8 cellular contexts compared by ENCODE assay signal in genomic region chr6:34912715-34913464, GRCh38. TPM values are rescaled to one million over a fixed set of nuclear protein-coding genes. Genes with fewer than 3 reads are reported as not detected.
DNase-seq lines count a peak whose midpoint lies in the region; ATAC-seq and TF ChIP-seq lines count a peak whose summit lies in the region.

No MANE protein-coding gene starts in this region.

- H3K36me3 ChIP-seq in PC-3 (ENCODE audit: low read depth, low read length) (no peaks in the 10 kb centered on the region), neuronal stem cell (replicated peaks in 1 of 2; ENCODE audit: control insufficient read depth in 2 of 2, insufficient read depth in 2 of 2, low read length in 2 of 2) (no peaks in the 10 kb centered on the region)

- peaks cover 4% of the 10 kb centered on the region for H3F3A ChIP-seq in PC-3 (ENCODE audit: low read length, unreplicated experiment)

- no peaks in the 10 kb centered on the region for H3K79me1 ChIP-seq in neuronal stem cell (ENCODE audit: low read depth, low read length)

- peak overlapping the region; percentile 75 for H3K27ac ChIP-seq in PC-3 (ENCODE audit: low read length)
- no peak overlapping the region for H3K27ac ChIP-seq in neuronal stem cell (replicated peaks; ENCODE audit: low read length)

- H3K4me3 ChIP-seq in PC-3 (ENCODE audit: low read length): peak overlapping the region; percentile 36; the same call in 1 of the 2 replicates
- H3K4me3 ChIP-seq in neuronal stem cell (ENCODE audit: low read length in 2 of 2): no peak overlapping the region

- H3K79me2 ChIP-seq in PC-3 (ENCODE audit: low read length): peaks cover 86% of the 10 kb centered on the region

- H2BK15ac ChIP-seq in neuronal stem cell (ENCODE audit: low read length): no peak overlapping the region

- no peak for TF ChIP-seq CTCF in PC-3 (conservative IDR thresholded peaks at IDR 0.05; ENCODE audit: low read depth, low read length)

- 100% methylated on average over 1 of the region's 3 CpGs; no CpG with 5 or more reads in 1 of the 2 donors for WGBS in neuronal stem cell (ENCODE audit: extremely low coverage in 2 of 2, insufficient read length in 2 of 2, insufficient replicate concordance in 1 of 2), 2 donors

- H4K91ac ChIP-seq in neuronal stem cell (ENCODE audit: low read depth, low read length, poor library complexity): no peak overlapping the region

- H3K4ac ChIP-seq in neuronal stem cell (ENCODE audit: low read length): no peak overlapping the region

- H3K18ac ChIP-seq in neuronal stem cell (ENCODE audit: low read length): no peak overlapping the region

- ATAC-seq in GM21619 (IDR thresholded peaks at IDR 0.05; ENCODE audit: unreplicated experiment) (peak; percentile 86), PC-3 (peak; percentile 96), GM19455 (IDR thresholded peaks at IDR 0.05; ENCODE audit: unreplicated experiment) (no peak)

- H3K4me1 ChIP-seq in PC-3 (ENCODE audit: insufficient read depth, low read length) (peaks cover 35% of the 10 kb centered on the region), neuronal stem cell (ENCODE audit: control insufficient read depth in 2 of 2, insufficient read depth in 1 of 2, low read depth in 1 of 2, low read length in 2 of 2) (peaks cover 0 to 8% of the 10 kb centered on the region in 2 donors)

- H3K9me3 ChIP-seq in PC-3 (ENCODE audit: low read length) (no peaks in the 10 kb centered on the region), neuronal stem cell (replicated peaks in 1 of 2; ENCODE audit: control insufficient read depth in 2 of 2, insufficient read depth in 1 of 2, low read depth in 1 of 2, low read length in 2 of 2) (no peaks in the 10 kb centered on the region)

- POLR2A ChIA-PET in PC-3 (lab: Charles Lee; ENCODE audit: unreplicated experiment): no interaction called here

- DNase-seq in CD1c-positive myeloid dendritic cell (ENCODE audit: extremely low spot score) (peak; percentile 8), PC-3 (peak; percentile 83), epidermal melanocyte (ENCODE audit: insufficient read length, low spot score) (peak; percentile 28), neuronal stem cell (ENCODE audit: low spot score) (no peak), DMS 273 (lab: John Stamatoyannopoulos, UW; ENCODE audit: unreplicated experiment) (no peak), inferior parietal cortex (ENCODE audit: extremely low spot score) (no peak)

- no peak overlapping the region for H2AK5ac ChIP-seq in neuronal stem cell (ENCODE audit: low read depth, low read length)

- H2BK12ac ChIP-seq in neuronal stem cell (ENCODE audit: low read length): no peak overlapping the region

- H3K4me2 ChIP-seq in PC-3 (ENCODE audit: low read length) (peak overlapping the region; percentile 76), neuronal stem cell (ENCODE audit: insufficient read depth, low read length, poor library complexity, severe bottlenecking) (no peak overlapping the region)

- no TSS peak for BruUV-seq in PC-3 (replicated peaks; lab: Mats Ljungman, UMichigan)

- H3K9ac ChIP-seq in PC-3 (ENCODE audit: low read length) (peak overlapping the region; percentile 9; the same call in 1 of the 2 replicates), neuronal stem cell (ENCODE audit: low read depth, low read length, poor library complexity) (no peak overlapping the region)

- H3K9me2 ChIP-seq in PC-3 (replicated peaks; ENCODE audit: low read length): no peaks in the 10 kb centered on the region

- no peaks in the 10 kb centered on the region for H3K27me3 ChIP-seq in PC-3 (ENCODE audit: low read length)
- H3K27me3 ChIP-seq in neuronal stem cell (ENCODE audit: control insufficient read depth in 3 of 3, insufficient read depth in 3 of 3, low read depth in 1 of 3, low read length in 3 of 3): no peaks in the 10 kb centered on the region

- H2BK5ac ChIP-seq in neuronal stem cell (ENCODE audit: low read length): no peak overlapping the region

- no peak overlapping the region for H4K8ac ChIP-seq in neuronal stem cell (ENCODE audit: low read depth, low read length)

- intact Hi-C loops in PC-3 (cut with micrococcal nuclease): loop anchor here (5.0 kb wide), 1 partner anchor 39 kb away; no protein-coding TSS in a partner anchor

- CTCF ChIA-PET in PC-3 (lab: Charles Lee): no interaction called here

- no peak overlapping the region for H3K23ac ChIP-seq in neuronal stem cell (ENCODE audit: low read depth, low read length, poor library complexity)

- no peak overlapping the region for H3K14ac ChIP-seq in neuronal stem cell (ENCODE audit: low read length)

- no peak overlapping the region for H2BK120ac ChIP-seq in neuronal stem cell (ENCODE audit: low read depth, low read length)

- no peak overlapping the region for H2AFZ ChIP-seq in PC-3 (ENCODE audit: low read length)
- no peak overlapping the region for H2AFZ ChIP-seq in neuronal stem cell (ENCODE audit: low read length)

- peaks cover 20% of the 10 kb centered on the region for H4K20me1 ChIP-seq in PC-3 (ENCODE audit: low read length)

RNA-seq across cellular contexts. Expression of gene ANKS1A, which starts 23.8 kb away (rescaled TPM):
- 18.8 and 21.3 TPM in 2 replicates for total RNA-seq in PC-3 (2014; rRNA removed)
- 10.9 TPM for polyA plus RNA-seq in neuronal stem cell (2013, experiment 1 of 2)
- polyA plus RNA-seq in neuronal stem cell (2013, experiment 2 of 2): 10.6 TPM

RNA-seq across cellular contexts. Expression of gene TAF11, which starts 25.0 kb away (rescaled TPM):
- 24.1 and 28.9 TPM in 2 replicates for total RNA-seq in PC-3 (2014; rRNA removed)
- polyA plus RNA-seq in neuronal stem cell (2013, experiment 1 of 2): 48.0 TPM
- 48.6 TPM for polyA plus RNA-seq in neuronal stem cell (2013, experiment 2 of 2)

Comparison
In these comparisons a context has a peak if more than half of its experiments do, and no peak if none do; other contexts are left out.
1. DNase-seq: peak in CD1c-positive myeloid dendritic cell (single experiment), PC-3 (single experiment) and epidermal melanocyte (single experiment); none in neuronal stem cell (single experiment), DMS 273 (single experiment) and inferior parietal cortex (single experiment).